ENCODE assay signal across 20 cellular contexts in genomic region chr3:111601810-111602209, GRCh38. TPM values are rescaled to one million over a fixed set of nuclear protein-coding genes. Genes with fewer than 3 reads are reported as not detected.
"Had no signal": no experiment of that assay in that cellular context is flagged by ENCODE, and none has a peak within 500 bp of the region (broad histone marks: within the 10 kb centered on the region; RNA-seq: fewer than 3 reads in every experiment).

No MANE protein-coding gene starts in this region.

- H3K27me3 ChIP-seq: colonic mucosa, gastroesophageal sphincter, upper lobe of left lung had no signal

- H3K36me3 Mint-ChIP-seq: WTC11 had no signal

- DNase-seq: activated CD4-positive, alpha-beta T cell treated with anti-CD3 and anti-CD28 coated beads, Interleukin-2, amount 10 ng/mL, durations not matched to agents 7 days and 5 days; activated CD8-positive, alpha-beta memory T cell treated with anti-CD3 and anti-CD28 coated beads, Interleukin-2, amount 50 U/mL, for 48 hours; activated effector memory CD4-positive, alpha-beta T cell treated with anti-CD3 and anti-CD28 coated beads, Interleukin-2, amount 50 U/mL, for 16 hours; colonic mucosa; kidney; left ventricle myocardium superior; mesendoderm; psoas muscle; stimulated activated CD4-positive, alpha-beta T cell treated with anti-CD3 and anti-CD28 coated beads, Interleukin-2, amount 100 ng/mL, for 24 hours; stimulated activated naive CD4-positive, alpha-beta T cell; upper lobe of left lung had no signal

- H3K27ac ChIP-seq: colonic mucosa, gastroesophageal sphincter, psoas muscle, upper lobe of left lung had no signal

- FAIRE-seq: endothelial cell of umbilical vein had no signal

- H3K27ac Mint-ChIP-seq: activated CD4-positive, alpha-beta T cell treated with anti-CD3 and anti-CD28 coated beads, Interleukin-2, amount 10 ng/mL, durations not matched to agents 7 days and 5 days; WTC11 had no signal

- H3K36me3 ChIP-seq: colonic mucosa, gastroesophageal sphincter, upper lobe of left lung had no signal

- H3K4me3 Mint-ChIP-seq: activated CD4-positive, alpha-beta T cell treated with anti-CD3 and anti-CD28 coated beads, Interleukin-2, amount 10 ng/mL, durations not matched to agents 7 days and 5 days; WTC11 had no signal

- H3K27me3 Mint-ChIP-seq: activated CD4-positive, alpha-beta T cell treated with anti-CD3 and anti-CD28 coated beads, Interleukin-2, amount 10 ng/mL, durations not matched to agents 7 days and 5 days had no signal

- H3K4me1 ChIP-seq: colonic mucosa, gastroesophageal sphincter, psoas muscle, upper lobe of left lung had no signal

- H3K4me1 Mint-ChIP-seq: WTC11 had no signal

- H3K9me3 ChIP-seq: colonic mucosa, gastroesophageal sphincter, psoas muscle, upper lobe of left lung had no signal

- H3K4me3 ChIP-seq: colonic mucosa, gastroesophageal sphincter, psoas muscle, upper lobe of left lung had no signal

- ATAC-seq: gastroesophageal sphincter, left ventricle myocardium superior, psoas muscle, sciatic nerve, SK-N-SH treated with all-trans-retinoic acid at 6 μM for 48 hours, WTC11 had no signal

RNA-seq across cellular contexts. Expression of gene ZBED2, which starts 6.7 kb away (rescaled TPM):
- total RNA-seq: cardiac septum, endothelial cell of umbilical vein, left ventricle myocardium superior, psoas muscle, sciatic nerve, temporal lobe had no signal
- polyA plus RNA-seq: endothelial cell of umbilical vein, neural cell, psoas muscle had no signal

RNA-seq across cellular contexts. Expression of gene CD96, which starts 59.8 kb away (rescaled TPM):
- total RNA-seq: endothelial cell of umbilical vein, osteoblast had no signal
- polyA plus RNA-seq: endothelial cell of umbilical vein, neural cell had no signal
